Comparison of ENCODE assay signal across 8 cellular contexts in the genomic region with DNA sequence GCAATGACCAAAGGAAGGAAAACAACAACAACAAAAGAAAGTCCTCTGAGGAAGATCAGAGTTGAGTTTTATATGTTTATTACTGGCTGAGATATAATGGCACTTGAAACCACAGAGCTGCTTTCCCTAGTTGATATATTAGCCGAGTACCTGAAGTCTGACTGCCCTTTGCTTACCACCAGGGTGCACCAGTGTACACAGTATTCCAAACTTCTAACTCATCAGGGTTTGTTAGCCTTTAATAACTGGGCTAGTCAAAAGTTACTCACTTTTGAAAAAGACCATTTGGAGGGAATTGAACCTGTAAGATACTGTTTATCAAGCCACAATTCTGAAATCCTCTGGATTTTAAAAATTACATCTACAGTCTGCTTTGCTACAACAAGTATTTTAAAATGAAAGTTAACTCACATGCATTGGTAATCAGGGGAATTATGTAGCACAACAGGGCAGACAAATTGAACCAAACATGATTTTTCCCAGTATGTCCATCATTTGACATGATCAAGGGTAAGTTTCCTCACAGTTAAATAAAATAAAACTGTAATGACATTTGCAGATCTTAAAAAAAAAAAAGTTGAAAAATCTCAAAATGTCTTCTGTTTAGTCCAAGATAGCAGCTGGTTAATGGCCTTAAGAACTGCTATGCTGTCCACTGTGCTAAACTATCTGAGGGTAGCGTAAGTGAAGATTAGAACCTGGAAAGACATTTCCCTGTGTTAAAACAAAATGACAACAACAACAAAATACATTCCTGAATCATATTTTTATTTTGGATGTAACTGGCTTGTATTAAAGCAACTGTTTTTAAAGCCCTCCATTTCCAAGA. TPM values are rescaled to one million over a fixed set of nuclear protein-coding genes. Genes with fewer than 3 reads are reported as not detected.
DNase-seq lines count a peak whose midpoint lies in the region; ATAC-seq and TF ChIP-seq lines count a peak whose summit lies in the region.

No MANE protein-coding gene starts in this region.

- no peaks in the 10 kb centered on the region for H3K27me3 Mint-ChIP-seq in activated T-helper 2 cell treated with anti-CD3 and anti-CD28 coated beads, Interferon-gamma antibody, Interleukin-2, Interleukin-4, amounts not matched to agents 10 μg/mL and 5 μg/mL and 100 μg/mL, durations not matched to agents 14 hours and 24 hours and 36 hours (ENCODE audit: low read depth)

- H3K27ac Mint-ChIP-seq in activated T-helper 2 cell treated with anti-CD3 and anti-CD28 coated beads, Interferon-gamma antibody, Interleukin-2, Interleukin-4, amounts not matched to agents 10 μg/mL and 5 μg/mL and 100 μg/mL, durations not matched to agents 14 hours and 24 hours and 36 hours = no peak overlapping the region

- DNase-seq in AG09319 (ENCODE audit: extremely low read depth, low read depth) (peak; percentile 42), NCI-H226 (peak; percentile 7), cardiac fibroblast (ENCODE audit: low read depth in 2 of 2) (peak; percentile 83 to 91), left colon (peak in 1 of 2 donors; percentile 19), ureter (ENCODE audit: low spot score) (peak; percentile 53)
- DNase-seq in activated T-helper 2 cell treated with anti-CD3 and anti-CD28 coated beads, Interferon-gamma antibody, Interleukin-2, Interleukin-4, amounts not matched to agents 10 μg/mL and 5 μg/mL and 100 μg/mL, durations not matched to agents 14 hours and 24 hours and 36 hours (ENCODE audit: low spot score) = no peak

- TF ChIP-seq CTCF in AG09319 (IDR thresholded peaks at IDR 0.05; ENCODE audit: low read depth, low read length) (peak; percentile 87), cardiac fibroblast (IDR thresholded peaks at IDR 0.05; ENCODE audit: low read depth, low read length) (peak; percentile 79)

- H3K4me3 ChIP-seq in cardiac fibroblast (replicated peaks in 1 of 2; ENCODE audit: low read depth in 2 of 2, low read length in 2 of 2) = no peak overlapping the region

- H3K9me3 Mint-ChIP-seq in activated T-helper 2 cell treated with anti-CD3 and anti-CD28 coated beads, Interferon-gamma antibody, Interleukin-2, Interleukin-4, amounts not matched to agents 10 μg/mL and 5 μg/mL and 100 μg/mL, durations not matched to agents 14 hours and 24 hours and 36 hours = no peaks in the 10 kb centered on the region

- H3K4me3 Mint-ChIP-seq in activated T-helper 2 cell treated with anti-CD3 and anti-CD28 coated beads, Interferon-gamma antibody, Interleukin-2, Interleukin-4, amounts not matched to agents 10 μg/mL and 5 μg/mL and 100 μg/mL, durations not matched to agents 14 hours and 24 hours and 36 hours (ENCODE audit: low read depth) = no peak overlapping the region

- ATAC-seq in GM18519 (IDR thresholded peaks at IDR 0.05; ENCODE audit: low FRiP score, unreplicated experiment) (peak; percentile 74), HG02981 (IDR thresholded peaks at IDR 0.05; ENCODE audit: unreplicated experiment) (peak; percentile 82), left colon (peak; percentile 92)

- intact Hi-C loops in left colon (cut with DNase I, micrococcal nuclease) = loop anchor here in 1 of 2 donors (5.0 kb wide), 1 partner anchor 572 kb away; no protein-coding TSS in a partner anchor
- intact Hi-C loops in activated T-helper 2 cell treated with anti-CD3 and anti-CD28 coated beads, Interferon-gamma antibody, Interleukin-2, Interleukin-4, amounts not matched to agents 10 μg/mL and 5 μg/mL and 100 μg/mL, durations not matched to agents 14 hours and 24 hours and 36 hours (cut with micrococcal nuclease) = no loop called here

- no peaks in the 10 kb centered on the region for H3K36me3 Mint-ChIP-seq in activated T-helper 2 cell treated with anti-CD3 and anti-CD28 coated beads, Interferon-gamma antibody, Interleukin-2, Interleukin-4, amounts not matched to agents 10 μg/mL and 5 μg/mL and 100 μg/mL, durations not matched to agents 14 hours and 24 hours and 36 hours (ENCODE audit: low read depth)

- H3K4me1 Mint-ChIP-seq in activated T-helper 2 cell treated with anti-CD3 and anti-CD28 coated beads, Interferon-gamma antibody, Interleukin-2, Interleukin-4, amounts not matched to agents 10 μg/mL and 5 μg/mL and 100 μg/mL, durations not matched to agents 14 hours and 24 hours and 36 hours (ENCODE audit: low read depth) = no peaks in the 10 kb centered on the region

RNA-seq across cellular contexts. Expression of a gene that starts 57.3 kb away (rescaled TPM):
- total RNA-seq in left colon = 1 to 10 TPM in 1 of 2 donors, under 1 TPM in 1; 0.92 to 1.0 TPM
- total RNA-seq in ureter = 2.5 TPM
- total RNA-seq in activated T-helper 2 cell treated with anti-CD3 and anti-CD28 coated beads, Interferon-gamma antibody, Interleukin-2, Interleukin-4, amounts not matched to agents 10 μg/mL and 5 μg/mL and 100 μg/mL, durations not matched to agents 14 hours and 24 hours and 36 hours = not detected in 2 replicates
